Comparison of ENCODE assay signal across 7 cellular contexts in the genomic region with DNA sequence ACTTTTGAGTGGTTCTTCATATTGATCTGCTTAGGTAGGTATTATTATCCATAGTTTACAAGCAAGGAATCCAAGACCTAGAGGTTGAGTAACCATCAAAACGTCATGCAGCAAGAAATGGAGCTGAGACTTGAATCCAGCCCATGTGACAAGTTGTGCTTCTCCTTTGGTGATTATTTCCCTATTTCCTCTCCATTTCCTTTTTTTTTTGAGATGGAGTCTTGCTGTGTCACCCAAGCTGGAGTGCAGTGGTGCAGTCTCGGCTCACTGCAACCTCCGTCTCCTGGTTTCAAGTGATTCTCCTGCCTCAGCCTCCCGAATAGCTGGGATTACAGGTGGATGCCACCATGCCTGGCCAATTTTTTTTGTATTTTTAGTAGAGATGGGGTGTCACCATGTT. TPM values are rescaled to one million over a fixed set of nuclear protein-coding genes. Genes with fewer than 3 reads are reported as not detected.
DNase-seq lines count a peak whose midpoint lies in the region; ATAC-seq and TF ChIP-seq lines count a peak whose summit lies in the region.
"Not testable (repeated sequence)": the region's sequence is repeated elsewhere in the genome, so short reads cannot be mapped to it uniquely, and the experiment has no call there.

No MANE protein-coding gene starts in this region.

- not testable (repeated sequence) for H3K36me3 Mint-ChIP-seq in WTC11; activated naive CD4-positive, alpha-beta T cell treated with anti-CD3 and anti-CD28 coated beads, Interleukin-2, amount 10 ng/mL, durations not matched to agents 7 days and 5 days

- not testable (repeated sequence) for H3K9me3 ChIP-seq in DND-41 (ENCODE audit: insufficient read depth, low read length, severe bottlenecking); Karpas-422 (ENCODE audit: low read length); hepatocyte (ENCODE audit: low read depth); osteoblast (ENCODE audit: low read depth, low read length)

- not testable (repeated sequence) for H3K9me2 ChIP-seq in Karpas-422 (replicated peaks; ENCODE audit: insufficient read depth, low read length); hepatocyte (replicated peaks; ENCODE audit: insufficient read depth)

- H3K27ac ChIP-seq in DND-41 (ENCODE audit: low read length) (0 out of 2 replicates have a peak overlapping the region, but pooled peaks have one; percentile 27), Karpas-422 (ENCODE audit: low read length) (peak overlapping the region; percentile 95)
- not testable (repeated sequence) for H3K27ac ChIP-seq in hepatocyte; osteoblast (ENCODE audit: low read depth, low read length)

- peaks cover 41% of the 10 kb centered on the region for H3K4me1 ChIP-seq in DND-41 (ENCODE audit: insufficient read depth, low read length)
- H3K4me1 ChIP-seq in Karpas-422 (ENCODE audit: low read length): peaks cover 67% of the 10 kb centered on the region
- not testable (repeated sequence) for H3K4me1 ChIP-seq in hepatocyte (ENCODE audit: insufficient read depth)
- peaks cover 12% of the 10 kb centered on the region for H3K4me1 ChIP-seq in osteoblast (ENCODE audit: insufficient read depth, low read length)

- CTCF ChIA-PET in WTC11 (lab: Charles Lee): interaction anchor here (1.0 to 2.1 kb wide), 3 partner anchors 33 to 258 kb away, joined by 3 to 9 read pairs (median 3); no protein-coding TSS in a partner anchor
- CTCF ChIA-PET in activated naive CD4-positive, alpha-beta T cell treated with anti-CD3 and anti-CD28 coated beads, Interleukin-2, amount 10 ng/mL, durations not matched to agents 7 days and 5 days (lab: Charles Lee): interaction anchor here (1.7 kb wide), 1 partner anchor 32 kb away, joined by 7 read pairs; no protein-coding TSS in a partner anchor

- H3K4me2 ChIP-seq in DND-41 (ENCODE audit: insufficient read depth, low read length): peak overlapping the region; percentile 73
- peak overlapping the region; percentile 99 for H3K4me2 ChIP-seq in Karpas-422 (ENCODE audit: low read depth, low read length, poor library complexity, severe bottlenecking)
- H3K4me2 ChIP-seq in hepatocyte: peak overlapping the region; percentile 94
- H3K4me2 ChIP-seq in osteoblast (ENCODE audit: insufficient read depth, low read length): peak overlapping the region; percentile 96

- H3K4me3 ChIP-seq in DND-41 (ENCODE audit: low read depth in 1 of 2, low read length in 2 of 2) (peak overlapping the region in 1 of 2 experiments; percentile 69; a peak in 1 of 4 replicates), Karpas-422 (ENCODE audit: low read length) (peak overlapping the region; percentile 96)
- not testable (repeated sequence) for H3K4me3 ChIP-seq in hepatocyte; osteoblast (ENCODE audit: insufficient read depth, low read length)

- H3K36me3 ChIP-seq in DND-41 (ENCODE audit: insufficient read depth, low read length) (peaks cover 17% of the 10 kb centered on the region), Karpas-422 (ENCODE audit: insufficient read depth, low read length) (peaks cover 19% of the 10 kb centered on the region), osteoblast (ENCODE audit: insufficient read depth, low read length) (peaks cover 11% of the 10 kb centered on the region)
- not testable (repeated sequence) for H3K36me3 ChIP-seq in hepatocyte (replicated peaks; ENCODE audit: insufficient read depth, low read depth)

- peaks cover 13% of the 10 kb centered on the region for H3K4me1 Mint-ChIP-seq in WTC11
- peaks cover 28% of the 10 kb centered on the region for H3K4me1 Mint-ChIP-seq in activated naive CD4-positive, alpha-beta T cell treated with anti-CD3 and anti-CD28 coated beads, Interleukin-2, amount 10 ng/mL, durations not matched to agents 7 days and 5 days

- TF ChIP-seq CTCF in DND-41 (IDR thresholded peaks at IDR 0.05; ENCODE audit: borderline replicate concordance, extremely low read depth, low read length, poor library complexity, severe bottlenecking); WTC11 (IDR thresholded peaks at IDR 0.05); hepatocyte (IDR thresholded peaks at IDR 0.05; ENCODE audit: poor library complexity); osteoblast (IDR thresholded peaks at IDR 0.05; ENCODE audit: extremely low read depth, low read depth, low read length): not testable (repeated sequence)

- not testable (repeated sequence) for H3K27me3 Mint-ChIP-seq in WTC11 (ENCODE audit: low read depth); activated naive CD4-positive, alpha-beta T cell treated with anti-CD3 and anti-CD28 coated beads, Interleukin-2, amount 10 ng/mL, durations not matched to agents 7 days and 5 days

- not testable (repeated sequence) for DNase-seq in DND-41; WTC11 (ENCODE audit: low spot score); activated naive CD4-positive, alpha-beta T cell treated with anti-CD3 and anti-CD28 coated beads, Interleukin-2, amount 10 ng/mL, durations not matched to agents 7 days and 5 days; hepatocyte (ENCODE audit: low spot score); osteoblast (ENCODE audit: insufficient read length, low spot score, missing footprints)
- peak; percentile 56 for DNase-seq in Karpas-422
- DNase-seq in OCI-M1 (lab: John Stamatoyannopoulos, UW): peak; percentile 56

- H3K27ac Mint-ChIP-seq in WTC11; activated naive CD4-positive, alpha-beta T cell treated with anti-CD3 and anti-CD28 coated beads, Interleukin-2, amount 10 ng/mL, durations not matched to agents 7 days and 5 days: not testable (repeated sequence)

- peak overlapping the region; percentile 96 for H3K4me3 Mint-ChIP-seq in WTC11
- peak overlapping the region; percentile 17 for H3K4me3 Mint-ChIP-seq in activated naive CD4-positive, alpha-beta T cell treated with anti-CD3 and anti-CD28 coated beads, Interleukin-2, amount 10 ng/mL, durations not matched to agents 7 days and 5 days

- peaks cover 52% of the 10 kb centered on the region for H3K79me2 ChIP-seq in DND-41 (ENCODE audit: insufficient read depth, low read length)
- peaks cover 72% of the 10 kb centered on the region for H3K79me2 ChIP-seq in Karpas-422 (ENCODE audit: low read length)
- H3K79me2 ChIP-seq in hepatocyte: peaks cover 13% of the 10 kb centered on the region
- not testable (repeated sequence) for H3K79me2 ChIP-seq in osteoblast (ENCODE audit: insufficient read depth, low read length)

- ATAC-seq in DND-41 (ENCODE audit: insufficient read depth, low read depth); WTC11: not testable (repeated sequence)

- peak overlapping the region; percentile 78; the same call in 1 of the 2 replicates for H3K9ac ChIP-seq in DND-41 (ENCODE audit: low read depth, low read length)
- H3K9ac ChIP-seq in Karpas-422 (ENCODE audit: low read length): peak overlapping the region; percentile 99

- not testable (repeated sequence) for H3K27me3 ChIP-seq in DND-41 (ENCODE audit: insufficient read depth, low read length, poor library complexity); Karpas-422 (ENCODE audit: low read length); hepatocyte; osteoblast (ENCODE audit: insufficient read depth, low read length)

- WGBS in hepatocyte (ENCODE audit: low lambda C conversion rate, missing lambda C conversion rate): 90% methylated on average over 4 of the region's 4 CpGs

- POLR2A ChIA-PET in WTC11 (lab: Charles Lee): not testable (repeated sequence)

- H2AFZ ChIP-seq in DND-41 (ENCODE audit: low read depth, low read length); Karpas-422 (ENCODE audit: low read length); hepatocyte; osteoblast (ENCODE audit: low read length): not testable (repeated sequence)

- not testable (repeated sequence) for H4K20me1 ChIP-seq in DND-41 (ENCODE audit: insufficient read depth, low read length); Karpas-422 (ENCODE audit: insufficient read depth, low read depth, low read length); hepatocyte (ENCODE audit: insufficient read depth, poor library complexity, severe bottlenecking); osteoblast (ENCODE audit: insufficient read depth, low read length)

- not testable (repeated sequence) for H3K9me3 Mint-ChIP-seq in WTC11; activated naive CD4-positive, alpha-beta T cell treated with anti-CD3 and anti-CD28 coated beads, Interleukin-2, amount 10 ng/mL, durations not matched to agents 7 days and 5 days

RNA-seq across cellular contexts. Expression of gene NEU3, which starts 1.4 kb away (rescaled TPM):
- total RNA-seq in Karpas-422 (2014; rRNA removed; shearing (Covaris generic); ENCODE audit: low replicate concordance): 103 and 133 TPM in 2 replicates
- total RNA-seq in WTC11 (2021) (13.5 to 16.4 TPM (median 15.9 TPM) in 3 replicates), hepatocyte (11.7 and 12.4 TPM in 2 replicates), osteoblast (6.9 and 8.3 TPM in 2 replicates)
- 4.3 and 5.1 TPM in 2 replicates for polyA plus RNA-seq in hepatocyte

RNA-seq across cellular contexts. Expression of gene SPCS2, which starts 41.1 kb away (rescaled TPM):
- total RNA-seq in Karpas-422 (2014; rRNA removed; shearing (Covaris generic); ENCODE audit: low replicate concordance): 33.2 and 91.5 TPM in 2 replicates
- 116 to 132 TPM (median 116 TPM) in 3 replicates for total RNA-seq in WTC11 (2021)
- total RNA-seq in hepatocyte: 51.0 and 73.7 TPM in 2 replicates
- 428 and 451 TPM in 2 replicates for polyA plus RNA-seq in hepatocyte
- 10.9 and 43.9 TPM in 2 replicates for total RNA-seq in osteoblast

RNA-seq across cellular contexts. Expression of gene XRRA1, which starts 41.3 kb away (rescaled TPM):
- total RNA-seq in Karpas-422 (2014; rRNA removed; shearing (Covaris generic); ENCODE audit: low replicate concordance): 29.7 and 56.3 TPM in 2 replicates
- total RNA-seq in WTC11 (2021) (10.0 to 12.2 TPM (median 10.4 TPM) in 3 replicates), hepatocyte (5.7 and 7.3 TPM in 2 replicates), osteoblast (8.0 and 9.8 TPM in 2 replicates)
- polyA plus RNA-seq in hepatocyte: 4.9 and 13.0 TPM in 2 replicates
